1 cellular context compared by ENCODE assay signal in genomic region chr18:67515987-67516431, GRCh38.
TF ChIP-seq lines count a peak whose summit lies in the region.

No MANE protein-coding gene starts in this region.

TF ChIP-seq in HepG2, 621 proteins besides CTCF, POLR2A, EP300 and RAD21 (continued from another document and continues in another):
- TF ChIP-seq HBP1 (CRISPR knock-in tag; IDR thresholded peaks at IDR 0.05; ENCODE audit: low read depth) (no peak), RFXAP (CRISPR knock-in tag; IDR thresholded peaks at IDR 0.05; ENCODE audit: borderline replicate concordance) (no peak), HMG20A (CRISPR knock-in tag; IDR thresholded peaks at IDR 0.05; ENCODE audit: borderline replicate concordance) (no peak), CSRNP2 (CRISPR knock-in tag; conservative IDR thresholded peaks at IDR 0.05; ENCODE audit: low read depth) (no peak), ZNF567 (CRISPR knock-in tag; IDR thresholded peaks at IDR 0.05; ENCODE audit: borderline replicate concordance) (no peak), ZNF7 (CRISPR knock-in tag; IDR thresholded peaks at IDR 0.05) (no peak), KMT2A (CRISPR knock-in tag; IDR thresholded peaks at IDR 0.05) (no peak), ZNF773 (CRISPR knock-in tag; IDR thresholded peaks at IDR 0.05; ENCODE audit: borderline replicate concordance) (no peak), PITX1 (CRISPR knock-in tag; IDR thresholded peaks at IDR 0.05) (no peak; the same call in 1 of the 2 replicates), HES4 (CRISPR knock-in tag; IDR thresholded peaks at IDR 0.05; ENCODE audit: borderline replicate concordance) (no peak), BCL6 (CRISPR knock-in tag; IDR thresholded peaks at IDR 0.05) (no peak), MAFG (CRISPR knock-in tag; IDR thresholded peaks at IDR 0.05) (no peak), NFE2L2 (IDR thresholded peaks at IDR 0.05; ENCODE audit: low read length) (no peak), MXD3 (CRISPR knock-in tag; IDR thresholded peaks at IDR 0.05) (0 out of 2 replicates have a peak, but pooled peaks have one; percentile 47), ZNF777 (CRISPR knock-in tag; IDR thresholded peaks at IDR 0.05) (peak; percentile 78), ATF2 (CRISPR knock-in tag; IDR thresholded peaks at IDR 0.05) (no peak), KLF12 (CRISPR knock-in tag; IDR thresholded peaks at IDR 0.05; ENCODE audit: borderline replicate concordance) (no peak), HCFC1 (IDR thresholded peaks at IDR 0.05; ENCODE audit: low read depth, low read length) (no peak), ZNF10 (CRISPR knock-in tag; IDR thresholded peaks at IDR 0.05; ENCODE audit: borderline replicate concordance, low read depth) (no peak), TEAD3 (CRISPR knock-in tag; optimal IDR thresholded peaks at IDR 0.05; ENCODE audit: borderline replicate concordance) (no peak), HMG20B (CRISPR knock-in tag; conservative IDR thresholded peaks at IDR 0.05) (no peak), ZNF232 (CRISPR knock-in tag; IDR thresholded peaks at IDR 0.05; ENCODE audit: borderline replicate concordance) (no peak), AHR (CRISPR knock-in tag; IDR thresholded peaks at IDR 0.05) (no peak), HOXA3 (CRISPR knock-in tag; IDR thresholded peaks at IDR 0.05) (no peak), MAFK (conservative IDR thresholded peaks at IDR 0.05 in 1 of 2, IDR thresholded peaks at IDR 0.05 in 1 of 2; ENCODE audit: low read length in 2 of 2) (no peak), TRAFD1 (CRISPR knock-in tag; IDR thresholded peaks at IDR 0.05; ENCODE audit: borderline replicate concordance) (no peak), FOXC1 (CRISPR knock-in tag; IDR thresholded peaks at IDR 0.05; ENCODE audit: borderline replicate concordance) (0 out of 2 replicates have a peak, but pooled peaks have one; percentile 20), SNAI1 (CRISPR knock-in tag; IDR thresholded peaks at IDR 0.05; ENCODE audit: borderline replicate concordance) (no peak), PHF21A (CRISPR knock-in tag; IDR thresholded peaks at IDR 0.05) (peak; percentile 40; the same call in 1 of the 2 replicates), SIN3A (IDR thresholded peaks at IDR 0.05; ENCODE audit: borderline replicate concordance, low read depth, low read length) (peak; percentile 19; the same call in 1 of the 2 replicates), PRMT3 (CRISPR knock-in tag; IDR thresholded peaks at IDR 0.05; ENCODE audit: borderline replicate concordance, low read depth) (no peak), SP4 (CRISPR knock-in tag; IDR thresholded peaks at IDR 0.05) (no peak), DR1 (CRISPR knock-in tag; IDR thresholded peaks at IDR 0.05) (no peak), ZFP91 (CRISPR knock-in tag; IDR thresholded peaks at IDR 0.05; ENCODE audit: borderline replicate concordance) (peak; percentile 33; the same call in 1 of the 2 replicates), MTF2 (CRISPR knock-in tag; IDR thresholded peaks at IDR 0.05; ENCODE audit: borderline replicate concordance) (no peak), SOX5 (CRISPR knock-in tag; IDR thresholded peaks at IDR 0.05; ENCODE audit: borderline replicate concordance) (no peak), SMC3 (IDR thresholded peaks at IDR 0.05; ENCODE audit: low read length) (peak; percentile 30; the same call in 1 of the 2 replicates), WIZ (CRISPR knock-in tag; IDR thresholded peaks at IDR 0.05) (no peak), ZBTB46 (CRISPR knock-in tag; IDR thresholded peaks at IDR 0.05; ENCODE audit: borderline replicate concordance) (no peak), PRDM4 (CRISPR knock-in tag; IDR thresholded peaks at IDR 0.05; ENCODE audit: borderline replicate concordance) (no peak), IKZF4 (CRISPR knock-in tag; IDR thresholded peaks at IDR 0.05; ENCODE audit: borderline replicate concordance, low read depth, not compliant biosample characterization) (no peak), NR3C1 (CRISPR knock-in tag; IDR thresholded peaks at IDR 0.05) (no peak), SOX6 (IDR thresholded peaks at IDR 0.05) (no peak), SOX6 (CRISPR knock-in tag; IDR thresholded peaks at IDR 0.05) (0 out of 2 replicates have a peak, but pooled peaks have one; percentile 22), ZNF569 (CRISPR knock-in tag; IDR thresholded peaks at IDR 0.05; ENCODE audit: borderline replicate concordance) (no peak), MEIS1 (CRISPR knock-in tag; IDR thresholded peaks at IDR 0.05; ENCODE audit: borderline replicate concordance) (peak; percentile 31; the same call in 1 of the 2 replicates), HNF1B (CRISPR knock-in tag; IDR thresholded peaks at IDR 0.05) (no peak), ZNF772 (CRISPR knock-in tag; IDR thresholded peaks at IDR 0.05) (peak; percentile 55; the same call in 1 of the 2 replicates), FOXJ3 (CRISPR knock-in tag; IDR thresholded peaks at IDR 0.05; ENCODE audit: borderline replicate concordance) (no peak)
